In the genomic region with DNA sequence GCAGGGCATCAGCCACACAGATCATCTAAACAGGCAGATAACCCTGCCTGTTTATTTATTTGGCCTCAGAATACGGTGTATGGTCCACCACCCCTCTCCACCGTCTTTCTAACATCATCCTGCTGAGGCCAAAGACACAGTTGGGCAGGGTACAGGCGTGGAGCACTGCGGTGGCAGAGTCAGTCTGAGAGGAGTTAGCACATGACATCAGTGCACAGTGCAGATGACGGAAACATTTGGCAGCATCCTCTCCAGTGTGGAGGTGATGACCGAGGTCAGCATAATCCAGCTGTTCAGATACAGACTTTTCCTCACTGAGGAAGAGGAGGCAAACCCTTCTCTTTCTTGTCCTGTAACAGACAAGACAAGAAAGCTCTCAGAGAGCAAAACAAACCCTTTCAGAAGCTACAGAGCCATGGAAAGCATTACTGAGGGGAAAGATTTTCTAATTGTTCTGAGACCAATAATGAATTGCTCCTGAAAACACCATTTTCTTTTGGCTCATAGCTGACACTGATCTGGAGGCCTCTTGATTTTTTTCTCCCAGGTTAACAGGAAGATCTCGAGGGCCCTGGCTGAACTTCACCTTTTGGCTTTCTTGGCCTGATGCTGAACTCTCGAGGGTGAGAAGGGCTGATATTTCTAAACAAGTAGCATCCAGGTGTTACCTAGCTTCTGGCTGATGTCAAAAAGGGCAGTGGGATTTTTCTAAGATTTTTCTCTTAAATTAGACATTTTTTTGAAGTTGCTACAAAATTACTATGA, we compare ENCODE assay signal across 8 cellular contexts. TPM values are rescaled to one million over a fixed set of nuclear protein-coding genes. Genes with fewer than 3 reads are reported as not detected.
DNase-seq lines count a peak whose midpoint lies in the region; ATAC-seq and TF ChIP-seq lines count a peak whose summit lies in the region.

No MANE protein-coding gene starts in this region.

- no peaks in the 10 kb centered on the region for H3K27me3 Mint-ChIP-seq in neural crest cell (ENCODE audit: low read depth)

- H3K4me1 ChIP-seq in endocrine pancreas (ENCODE audit: control insufficient read depth, insufficient read depth, low read length) = peaks cover 11% of the 10 kb centered on the region
- H3K4me1 ChIP-seq in uterus = peaks cover 0 to 7% of the 10 kb centered on the region in 2 donors

- H3K9me3 Mint-ChIP-seq in neural crest cell = no peaks in the 10 kb centered on the region

- no peak for TF ChIP-seq CTCF in neural crest cell (conservative IDR thresholded peaks at IDR 0.05)
- TF ChIP-seq CTCF in uterus (IDR thresholded peaks at IDR 0.05) = no peak

- H3K4me3 Mint-ChIP-seq in neural crest cell = peak overlapping the region; percentile 96

- H3K9me3 ChIP-seq in endocrine pancreas (ENCODE audit: control insufficient read depth, low read length) = no peaks in the 10 kb centered on the region
- no peaks in the 10 kb centered on the region for H3K9me3 ChIP-seq in uterus

- intact Hi-C loops in uterus (cut with DNase I; ENCODE audit: low total_unique reads) = no loop called here

- H3K4me3 ChIP-seq in endocrine pancreas (ENCODE audit: control insufficient read depth, insufficient read depth, low read length) = peak overlapping the region; percentile 86
- peak overlapping the region; percentile 37 to 44 for H3K4me3 ChIP-seq in uterus

- peak overlapping the region; percentile 19 for H3K9ac ChIP-seq in endocrine pancreas (ENCODE audit: control insufficient read depth, insufficient read depth, low read length)

- peak overlapping the region; percentile 92 for H3K27ac Mint-ChIP-seq in neural crest cell (ENCODE audit: unreplicated experiment)

- no peaks in the 10 kb centered on the region for H3K36me3 ChIP-seq in endocrine pancreas (ENCODE audit: control insufficient read depth, insufficient read depth, low read length)
- H3K36me3 ChIP-seq in uterus = no peaks in the 10 kb centered on the region

- peak; percentile 47 for DNase-seq in NK-92 treated with Interleukin-12 subunit alpha and Interleukin-12 subunit beta, amount 100 ng/mL, for 24 hours (lab: John Stamatoyannopoulos, UW)
- no peak for DNase-seq in NK-92 (lab: John Stamatoyannopoulos, UW; ENCODE audit: unreplicated experiment)
- DNase-seq in activated CD4-positive, alpha-beta T cell treated with anti-CD3 and anti-CD28 coated beads for 48 hours = peak; percentile 69
- no peak for DNase-seq in neural crest cell (ENCODE audit: low read depth, low spot score)
- peak; percentile 73 to 84 for DNase-seq in uterus
- DNase-seq in NCI-H2029 treated with DMSO at 0.1 percent for 48 hours (lab: John Stamatoyannopoulos, UW) = no peak

- peaks cover 2% of the 10 kb centered on the region for H3K36me3 Mint-ChIP-seq in neural crest cell (ENCODE audit: low read depth)

- peak overlapping the region; percentile 87 to 93 for H3K27ac ChIP-seq in uterus

- peak; percentile 30 for ATAC-seq in HG03159 (IDR thresholded peaks at IDR 0.05; ENCODE audit: unreplicated experiment)

- H3K27me3 ChIP-seq in endocrine pancreas (ENCODE audit: control insufficient read depth, insufficient read depth, low read length) (no peaks in the 10 kb centered on the region), uterus (no peaks in the 10 kb centered on the region)

- peaks cover 31% of the 10 kb centered on the region for H3K4me1 Mint-ChIP-seq in neural crest cell

- TF ChIP-seq POLR2A in uterus (IDR thresholded peaks at IDR 0.05) = peak; percentile 27 to 43

RNA-seq across cellular contexts. Expression of a gene that starts 20.1 kb away (rescaled TPM):
- total RNA-seq in neural crest cell (6.2 and 9.9 TPM in 2 replicates), uterus (100 to 1,000 TPM in 1 of 4 donors, 10 to 100 TPM in 3; 10.2 to 119 (median 58.9) TPM)

RNA-seq across cellular contexts. Expression of a gene that starts 50.2 kb away (rescaled TPM):
- 23.0 and 25.7 TPM in 2 replicates for total RNA-seq in neural crest cell
- 10 to 100 TPM in 2 of 4 donors, 1 to 10 TPM in 2; 3.1 to 26.0 (median 10.3) TPM for total RNA-seq in uterus

Comparison
In these comparisons a context has a peak if more than half of its experiments do, and no peak if none do; other contexts are left out.
1. DNase-seq: peak in NK-92 treated with Interleukin-12 subunit alpha and Interleukin-12 subunit beta, amount 100 ng/mL, for 24 hours (single experiment), activated CD4-positive, alpha-beta T cell treated with anti-CD3 and anti-CD28 coated beads for 48 hours (single experiment) and uterus (2 of 2); none in NK-92 (single experiment), neural crest cell (single experiment) and NCI-H2029 treated with DMSO at 0.1 percent for 48 hours (single experiment).